Comparison of ENCODE assay signal across 27 cellular contexts in the genomic region with DNA sequence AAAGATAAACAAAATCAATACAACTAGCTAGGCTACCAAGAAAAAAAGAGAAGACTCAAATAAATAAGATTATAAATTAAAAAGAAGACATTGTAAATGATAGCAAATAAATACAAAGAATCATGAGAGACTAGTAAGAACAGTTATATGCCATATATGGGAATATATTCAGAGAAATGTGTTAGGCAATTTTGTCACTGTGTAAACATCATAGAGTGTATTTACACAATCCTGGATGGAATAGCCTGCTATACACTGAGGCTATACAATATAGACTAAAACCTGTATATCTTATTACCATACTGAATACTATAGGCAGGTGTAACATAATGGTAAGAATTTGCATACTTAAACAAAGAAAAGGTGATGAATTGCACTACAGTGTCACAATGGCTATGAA.
"Had no signal": no experiment of that assay in that cellular context is flagged by ENCODE, and none has a peak within 500 bp of the region (broad histone marks: within the 10 kb centered on the region; RNA-seq: fewer than 3 reads in every experiment).

No MANE protein-coding gene starts in this region.

- H3K27ac Mint-ChIP-seq: activated CD4-positive, alpha-beta memory T cell treated with anti-CD3 and anti-CD28 coated beads, Interleukin-2, amount 10 ng/mL, durations not matched to agents 7 days and 5 days; activated naive CD4-positive, alpha-beta T cell treated with anti-CD3 and anti-CD28 coated beads, Interleukin-2, amount 10 ng/mL, durations not matched to agents 7 days and 5 days; activated naive CD8-positive, alpha-beta T cell treated with anti-CD3 and anti-CD28 coated beads for 36 hours; activated T-helper 17 cell treated with anti-CD3 and anti-CD28 coated beads, Interleukin-2, amount 50 U/mL, for 72 hours had no signal

- H3K4me1 Mint-ChIP-seq: activated CD4-positive, alpha-beta memory T cell treated with anti-CD3 and anti-CD28 coated beads, Interleukin-2, amount 10 ng/mL, durations not matched to agents 7 days and 5 days; activated naive CD4-positive, alpha-beta T cell treated with anti-CD3 and anti-CD28 coated beads, Interleukin-2, amount 10 ng/mL, durations not matched to agents 7 days and 5 days; activated naive CD8-positive, alpha-beta T cell treated with anti-CD3 and anti-CD28 coated beads for 36 hours; activated T-helper 17 cell treated with anti-CD3 and anti-CD28 coated beads, Interleukin-2, amount 50 U/mL, for 72 hours had no signal

- H3K36me3 ChIP-seq: brain microvascular endothelial cell, Peyer's patch, SJCRH30 had no signal

- H3K4me3 Mint-ChIP-seq: activated CD4-positive, alpha-beta memory T cell treated with anti-CD3 and anti-CD28 coated beads, Interleukin-2, amount 10 ng/mL, durations not matched to agents 7 days and 5 days; activated naive CD4-positive, alpha-beta T cell treated with anti-CD3 and anti-CD28 coated beads, Interleukin-2, amount 10 ng/mL, durations not matched to agents 7 days and 5 days; activated naive CD8-positive, alpha-beta T cell treated with anti-CD3 and anti-CD28 coated beads for 36 hours; activated T-helper 17 cell treated with anti-CD3 and anti-CD28 coated beads, Interleukin-2, amount 50 U/mL, for 72 hours had no signal

- H3K27me3 Mint-ChIP-seq: activated CD4-positive, alpha-beta memory T cell treated with anti-CD3 and anti-CD28 coated beads, Interleukin-2, amount 10 ng/mL, durations not matched to agents 7 days and 5 days; activated naive CD4-positive, alpha-beta T cell treated with anti-CD3 and anti-CD28 coated beads, Interleukin-2, amount 10 ng/mL, durations not matched to agents 7 days and 5 days; activated naive CD8-positive, alpha-beta T cell treated with anti-CD3 and anti-CD28 coated beads for 36 hours had no signal

- H3K36me3 Mint-ChIP-seq: activated naive CD4-positive, alpha-beta T cell treated with anti-CD3 and anti-CD28 coated beads, Interleukin-2, amount 10 ng/mL, durations not matched to agents 7 days and 5 days; activated naive CD8-positive, alpha-beta T cell treated with anti-CD3 and anti-CD28 coated beads for 36 hours had no signal

- DNase-seq: activated CD4-positive, alpha-beta memory T cell treated with anti-CD3 and anti-CD28 coated beads, Interleukin-2, amount 10 ng/mL, durations not matched to agents 7 days and 5 days; activated CD4-positive, alpha-beta T cell treated with anti-CD3 and anti-CD28 coated beads, Interleukin-2, amount 50 U/mL, for 1 hour; activated CD4-positive, CD25-positive, alpha-beta regulatory T cell; activated gamma-delta T cell treated with Interleukin-2 at 50 U/mL for 16 hours; activated naive CD4-positive, alpha-beta T cell treated with anti-CD3 and anti-CD28 coated beads, Interleukin-2, amount 10 ng/mL, durations not matched to agents 7 days and 5 days; activated naive CD8-positive, alpha-beta T cell treated with anti-CD3 and anti-CD28 coated beads for 36 hours; activated T-cell treated with anti-CD3 and anti-CD28 coated beads for 4 hours; activated T-cell treated with anti-CD3 and anti-CD28 coated beads, Interleukin-2, amount 50 U/mL, for 48 hours; brain microvascular endothelial cell; cerebellar nuclear complex; NCI-H1092; NCI-H1417; NCI-H1930; NCI-H2107; NCI-H2171 treated with DMSO at 0.1 percent for 48 hours; NCI-H226; NK-92 treated with Interleukin-12 subunit alpha and Interleukin-12 subunit beta, amount 100 ng/mL, for 24 hours; OCI-M1; Peyer's patch; Right ventricle myocardium superior; SJCRH30; SK-N-SH; T-helper 1 cell had no signal

- H3K4me3 ChIP-seq: Peyer's patch, SJCRH30 had no signal

- H3K27me3 ChIP-seq: brain microvascular endothelial cell, Peyer's patch, SJCRH30 had no signal

- H3K27ac ChIP-seq: brain microvascular endothelial cell, KMS-11, Peyer's patch, RWPE1, SJCRH30, VCaP had no signal

- ATAC-seq: activated T-helper 17 cell treated with anti-CD3 and anti-CD28 coated beads, Interleukin-2, amount 50 U/mL, for 72 hours had no signal

- H3K4me1 ChIP-seq: Peyer's patch, SJCRH30 had no signal

- H3K4me2 ChIP-seq: KMS-11, SK-N-SH had no signal

- H3K9ac ChIP-seq: KMS-11, SK-N-SH had no signal

- H3K9me3 ChIP-seq: SK-N-SH had no signal
